8 cellular contexts compared by ENCODE assay signal in the genomic region with DNA sequence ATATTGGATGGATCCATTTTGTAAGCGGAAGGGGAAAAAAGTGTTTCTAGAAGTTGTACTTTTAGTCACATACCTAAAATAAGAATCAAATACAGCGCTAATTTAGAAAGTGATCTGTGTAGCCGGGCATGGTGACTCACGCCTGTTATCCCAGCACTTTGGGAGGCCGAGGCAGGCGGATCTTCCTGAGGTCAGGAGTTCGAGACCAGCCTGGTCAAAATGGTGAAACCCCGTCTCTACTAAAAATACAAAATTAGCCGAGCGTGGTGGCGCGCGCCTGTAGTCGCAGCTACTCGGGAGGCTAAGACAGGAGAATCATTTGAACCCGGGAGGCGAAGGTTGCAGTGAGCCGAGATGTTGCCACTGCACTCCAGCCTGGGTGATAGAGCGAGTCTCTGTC. TPM values are rescaled to one million over a fixed set of nuclear protein-coding genes. Genes with fewer than 3 reads are reported as not detected.
DNase-seq lines count a peak whose midpoint lies in the region; ATAC-seq and TF ChIP-seq lines count a peak whose summit lies in the region.
"Not testable (repeated sequence)": the region's sequence is repeated elsewhere in the genome, so short reads cannot be mapped to it uniquely, and the experiment has no call there.

No MANE protein-coding gene starts in this region.

- peak overlapping the region; percentile 92 for H3K27ac ChIP-seq in RWPE2 (ENCODE audit: poor library complexity, severe bottlenecking)
- peak overlapping the region; percentile 76 for H3K27ac ChIP-seq in effector memory CD4-positive, alpha-beta T cell (ENCODE audit: insufficient read depth, low read length, poor library complexity, severe bottlenecking)

- not testable (repeated sequence) for H3K9me3 ChIP-seq in BE2C; RWPE2 (ENCODE audit: severe bottlenecking); effector memory CD4-positive, alpha-beta T cell (ENCODE audit: control insufficient read depth, low read length); iPS-15b (ENCODE audit: control insufficient read depth, insufficient read depth, low read length)

- H3K27ac Mint-ChIP-seq in HFFc6, result peak overlapping the region; percentile 99
- peak overlapping the region; percentile 91 for H3K27ac Mint-ChIP-seq in activated naive CD4-positive, alpha-beta T cell treated with anti-CD3 and anti-CD28 coated beads, Interleukin-2, amount 10 ng/mL, durations not matched to agents 7 days and 5 days
- peak overlapping the region; percentile 96 to 98 for H3K27ac Mint-ChIP-seq in natural killer cell treated with Interleukin-12 subunit alpha and Interleukin-12 subunit beta and Interleukin-15 and Interleukin-18, amount 100 ng/mL, for 72 hours
- H3K27ac Mint-ChIP-seq in stimulated activated naive CD8-positive, alpha-beta T cell treated with anti-CD3 and anti-CD28 coated beads, Interleukin-15, amount 100 ng/mL, for 72 hours, result peak overlapping the region in 1 of 2 donors; percentile 19

- not testable (repeated sequence) for H3K36me3 ChIP-seq in BE2C; effector memory CD4-positive, alpha-beta T cell (ENCODE audit: control insufficient read depth, insufficient read depth, low read length); iPS-15b (ENCODE audit: control insufficient read depth, insufficient read depth, low read length)
- peaks cover 19% of the 10 kb centered on the region for H3K36me3 ChIP-seq in RWPE2 (ENCODE audit: low read depth)

- H3K27me3 ChIP-seq in BE2C; RWPE2 (ENCODE audit: insufficient read depth, poor library complexity, severe bottlenecking); effector memory CD4-positive, alpha-beta T cell (replicated peaks; ENCODE audit: control insufficient read depth, insufficient read depth, low read length, poor library complexity, severe bottlenecking); iPS-15b (ENCODE audit: control insufficient read depth, insufficient read depth, low read length): not testable (repeated sequence)

- H3K4me3 Mint-ChIP-seq in HFFc6, result peak overlapping the region; percentile 100
- peak overlapping the region; percentile 90 for H3K4me3 Mint-ChIP-seq in activated naive CD4-positive, alpha-beta T cell treated with anti-CD3 and anti-CD28 coated beads, Interleukin-2, amount 10 ng/mL, durations not matched to agents 7 days and 5 days
- peak overlapping the region; percentile 99 for H3K4me3 Mint-ChIP-seq in natural killer cell treated with Interleukin-12 subunit alpha and Interleukin-12 subunit beta and Interleukin-15 and Interleukin-18, amount 100 ng/mL, for 72 hours
- peak overlapping the region; percentile 93 to 96 for H3K4me3 Mint-ChIP-seq in stimulated activated naive CD8-positive, alpha-beta T cell treated with anti-CD3 and anti-CD28 coated beads, Interleukin-15, amount 100 ng/mL, for 72 hours

- peaks cover 53% of the 10 kb centered on the region for H3K4me1 Mint-ChIP-seq in HFFc6 (ENCODE audit: low read depth)
- peaks cover 32% of the 10 kb centered on the region for H3K4me1 Mint-ChIP-seq in activated naive CD4-positive, alpha-beta T cell treated with anti-CD3 and anti-CD28 coated beads, Interleukin-2, amount 10 ng/mL, durations not matched to agents 7 days and 5 days
- peaks cover 34 to 58% of the 10 kb centered on the region in 2 donors for H3K4me1 Mint-ChIP-seq in natural killer cell treated with Interleukin-12 subunit alpha and Interleukin-12 subunit beta and Interleukin-15 and Interleukin-18, amount 100 ng/mL, for 72 hours (ENCODE audit: low read depth in 2 of 2)
- peaks cover 39% of the 10 kb centered on the region for H3K4me1 Mint-ChIP-seq in stimulated activated naive CD8-positive, alpha-beta T cell treated with anti-CD3 and anti-CD28 coated beads, Interleukin-15, amount 100 ng/mL, for 72 hours

- H3K4me1 ChIP-seq in BE2C; RWPE2 (ENCODE audit: insufficient read depth, poor library complexity, severe bottlenecking); effector memory CD4-positive, alpha-beta T cell (ENCODE audit: control insufficient read depth, insufficient read depth, low read length, poor library complexity, severe bottlenecking); iPS-15b (ENCODE audit: control insufficient read depth, insufficient read depth, low read length): not testable (repeated sequence)

- not testable (repeated sequence) for H3K9me3 Mint-ChIP-seq in HFFc6; activated naive CD4-positive, alpha-beta T cell treated with anti-CD3 and anti-CD28 coated beads, Interleukin-2, amount 10 ng/mL, durations not matched to agents 7 days and 5 days; natural killer cell treated with Interleukin-12 subunit alpha and Interleukin-12 subunit beta and Interleukin-15 and Interleukin-18, amount 100 ng/mL, for 72 hours; stimulated activated naive CD8-positive, alpha-beta T cell treated with anti-CD3 and anti-CD28 coated beads, Interleukin-15, amount 100 ng/mL, for 72 hours

- not testable (repeated sequence) for DNase-seq in BE2C; HFFc6; RWPE2 (ENCODE audit: low spot score); activated naive CD4-positive, alpha-beta T cell treated with anti-CD3 and anti-CD28 coated beads, Interleukin-2, amount 10 ng/mL, durations not matched to agents 7 days and 5 days; effector memory CD4-positive, alpha-beta T cell; natural killer cell treated with Interleukin-12 subunit alpha and Interleukin-12 subunit beta and Interleukin-15 and Interleukin-18, amount 100 ng/mL, for 72 hours (ENCODE audit: low spot score); stimulated activated naive CD8-positive, alpha-beta T cell treated with anti-CD3 and anti-CD28 coated beads, Interleukin-15, amount 100 ng/mL, for 72 hours

- not testable (repeated sequence) for H3K9ac ChIP-seq in iPS-15b (ENCODE audit: low read depth, low read length)

- ATAC-seq in RWPE2 (ENCODE audit: low read depth); natural killer cell treated with Interleukin-12 subunit alpha and Interleukin-12 subunit beta and Interleukin-15 and Interleukin-18, amount 100 ng/mL, for 72 hours; stimulated activated naive CD8-positive, alpha-beta T cell treated with anti-CD3 and anti-CD28 coated beads, Interleukin-15, amount 100 ng/mL, for 72 hours: not testable (repeated sequence)

- CTCF ChIA-PET in activated naive CD4-positive, alpha-beta T cell treated with anti-CD3 and anti-CD28 coated beads, Interleukin-2, amount 10 ng/mL, durations not matched to agents 7 days and 5 days (lab: Charles Lee), result interaction anchor here (0.7 kb wide), 1 partner anchor 30 kb away, joined by 3 read pairs; no protein-coding TSS in a partner anchor

- peak overlapping the region; percentile 98 for H3K4me3 ChIP-seq in BE2C (ENCODE audit: low read depth, low read length)
- peak overlapping the region; percentile 85 for H3K4me3 ChIP-seq in RWPE2 (ENCODE audit: severe bottlenecking)
- peak overlapping the region; percentile 88 for H3K4me3 ChIP-seq in effector memory CD4-positive, alpha-beta T cell (ENCODE audit: insufficient read depth, low read depth, low read length, poor library complexity, severe bottlenecking)
- peak overlapping the region; percentile 62 for H3K4me3 ChIP-seq in iPS-15b (ENCODE audit: low read depth, low read length)

- TF ChIP-seq CTCF in BE2C (IDR thresholded peaks at IDR 0.05; ENCODE audit: low read depth, low read length); HFFc6 (IDR thresholded peaks at IDR 0.05); RWPE2 (IDR thresholded peaks at IDR 0.05; ENCODE audit: poor library complexity, severe bottlenecking): not testable (repeated sequence)

- H3K36me3 Mint-ChIP-seq in HFFc6 (ENCODE audit: low read depth), result peaks cover 23% of the 10 kb centered on the region
- H3K36me3 Mint-ChIP-seq in activated naive CD4-positive, alpha-beta T cell treated with anti-CD3 and anti-CD28 coated beads, Interleukin-2, amount 10 ng/mL, durations not matched to agents 7 days and 5 days, result peaks cover 17% of the 10 kb centered on the region
- H3K36me3 Mint-ChIP-seq in natural killer cell treated with Interleukin-12 subunit alpha and Interleukin-12 subunit beta and Interleukin-15 and Interleukin-18, amount 100 ng/mL, for 72 hours, result peaks cover 18% of the 10 kb centered on the region

- H3K27me3 Mint-ChIP-seq in HFFc6 (ENCODE audit: insufficient read depth); activated naive CD4-positive, alpha-beta T cell treated with anti-CD3 and anti-CD28 coated beads, Interleukin-2, amount 10 ng/mL, durations not matched to agents 7 days and 5 days; natural killer cell treated with Interleukin-12 subunit alpha and Interleukin-12 subunit beta and Interleukin-15 and Interleukin-18, amount 100 ng/mL, for 72 hours; stimulated activated naive CD8-positive, alpha-beta T cell treated with anti-CD3 and anti-CD28 coated beads, Interleukin-15, amount 100 ng/mL, for 72 hours: not testable (repeated sequence)

RNA-seq across cellular contexts. Expression of gene AKIRIN2, which starts 1.0 kb away (rescaled TPM):
- 61.8 TPM for polyA plus RNA-seq in BE2C (2012; ENCODE audit: insufficient read depth, insufficient read length, low read depth)
- 10 to 100 TPM; 47.0 to 63.1 (median 55.8) TPM for total RNA-seq in HFFc6 (2021; fragmentation: NEBNext Ultra II Directional; extraction: Animal tissue kit (Norgen Biotek cat#: 25700))
- 100 to 1,000 TPM in 1 of 2 donors, 10 to 100 TPM in 1; 78.3 to 101 TPM for total RNA-seq in natural killer cell treated with Interleukin-12 subunit alpha and Interleukin-12 subunit beta and Interleukin-15 and Interleukin-18, amount 100 ng/mL, for 72 hours
